Comparison of ENCODE assay signal across 7 cellular contexts in the genomic region with DNA sequence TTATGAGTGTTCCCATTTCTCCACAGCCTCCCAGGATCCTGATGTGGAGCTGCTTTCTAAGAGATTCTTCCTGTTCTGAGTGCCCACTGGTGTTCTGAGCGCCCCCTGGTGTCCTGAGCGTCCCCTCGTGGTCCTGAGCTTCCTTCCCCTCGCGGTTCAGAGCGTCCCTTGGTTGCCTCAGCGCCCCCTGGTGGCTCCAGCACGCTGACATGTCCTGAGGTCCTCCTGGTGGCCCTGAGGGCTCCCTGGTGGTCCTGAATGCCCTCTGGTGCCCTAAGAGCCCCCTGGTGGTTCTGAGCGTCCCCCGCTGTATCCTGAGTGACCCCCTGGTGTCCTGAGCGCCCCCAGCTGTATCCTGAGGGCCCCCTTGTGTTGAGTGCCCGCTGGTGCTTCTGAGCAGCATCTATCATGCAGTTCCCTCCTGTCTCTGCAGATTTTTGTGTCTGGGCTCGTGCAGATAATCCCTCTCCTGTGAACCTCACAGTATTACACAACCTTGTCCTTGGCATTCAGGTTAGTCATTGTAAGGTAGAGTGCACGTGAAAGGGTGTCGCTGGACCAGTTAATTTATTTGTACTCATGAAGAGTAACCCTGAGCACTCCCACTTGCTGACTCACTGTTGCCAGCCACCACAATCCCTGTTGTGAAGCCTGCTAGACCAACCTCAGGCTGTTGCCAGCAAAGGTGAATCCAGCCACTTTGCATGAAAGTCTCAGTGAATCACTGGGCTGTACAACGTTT.
DNase-seq lines count a peak whose midpoint lies in the region; ATAC-seq, FAIRE-seq and TF ChIP-seq lines count a peak whose summit lies in the region.
"Not testable (repeated sequence)": the region's sequence is repeated elsewhere in the genome, so short reads cannot be mapped to it uniquely, and the experiment has no call there.

No MANE protein-coding gene starts in this region.

- TF ChIP-seq CTCF in Peyer's patch (IDR thresholded peaks at IDR 0.05) (peak in 1 of 6 experiments; percentile 56), kidney (IDR thresholded peaks at IDR 0.05; ENCODE audit: borderline replicate concordance, extremely low read depth, insufficient read depth) (peak; percentile 28)

- FAIRE-seq in kidney (lab: Jason Lieb, UNC), result not testable (repeated sequence)

- intact Hi-C loops in kidney (cut with DNase I), result not testable (repeated sequence)

- peak overlapping the region in 1 of 4 donors; percentile 43 for H3K27ac ChIP-seq in Peyer's patch
- H3K27ac ChIP-seq in kidney (ENCODE audit: low read depth in 2 of 2, low read length in 2 of 2), result not testable (repeated sequence)

- H3K4me1 ChIP-seq in Peyer's patch; kidney (ENCODE audit: control insufficient read depth in 1 of 2, insufficient read depth in 1 of 2, low read depth in 1 of 2, low read length in 2 of 2): not testable (repeated sequence)

- not testable (repeated sequence) for H3K9ac ChIP-seq in kidney (ENCODE audit: low read length in 2 of 2)

- ATAC-seq in GM18498 (IDR thresholded peaks at IDR 0.05; ENCODE audit: unreplicated experiment), result peak; percentile 77
- ATAC-seq in GM19463 (IDR thresholded peaks at IDR 0.05; ENCODE audit: unreplicated experiment), result peak; percentile 55
- ATAC-seq in HG02885 (IDR thresholded peaks at IDR 0.05; ENCODE audit: poor library complexity, unreplicated experiment), result peak; percentile 77
- peak; percentile 64 for ATAC-seq in HG03565 (IDR thresholded peaks at IDR 0.05; ENCODE audit: unreplicated experiment)
- ATAC-seq in activated T-cell treated with anti-CD3 and anti-CD28 coated beads, Interleukin-2, amount 50 U/mL, for 72 hours (replicated peaks in 1 of 2), result peak; percentile 80 to 83

- H3K9me3 ChIP-seq in Peyer's patch; kidney (ENCODE audit: control insufficient read depth in 1 of 2, low read length in 2 of 2): not testable (repeated sequence)

- H3K27me3 ChIP-seq in Peyer's patch, result not testable (repeated sequence)

- H3K36me3 ChIP-seq in Peyer's patch; kidney (ENCODE audit: control insufficient read depth in 1 of 2, insufficient read depth in 2 of 2, low read length in 2 of 2): not testable (repeated sequence)

- not testable (repeated sequence) for TF ChIP-seq POLR2A in Peyer's patch (IDR thresholded peaks at IDR 0.05)

- peaks cover 12% of the 10 kb centered on the region for H3K4me1 Mint-ChIP-seq in activated T-cell treated with anti-CD3 and anti-CD28 coated beads, Interleukin-2, amount 50 U/mL, for 72 hours (ENCODE audit: low read depth)

- not testable (repeated sequence) for H3K9me3 Mint-ChIP-seq in activated T-cell treated with anti-CD3 and anti-CD28 coated beads, Interleukin-2, amount 50 U/mL, for 72 hours

- not testable (repeated sequence) for H3K36me3 Mint-ChIP-seq in activated T-cell treated with anti-CD3 and anti-CD28 coated beads, Interleukin-2, amount 50 U/mL, for 72 hours (ENCODE audit: insufficient read depth in 2 of 2)

- DNase-seq in Peyer's patch, result peak in 2 of 3 donors; percentile 20 to 79
- peak; percentile 81 for DNase-seq in activated T-cell treated with anti-CD3 and anti-CD28 coated beads, Interleukin-2, amount 50 U/mL, for 72 hours
- DNase-seq in kidney, result peak; percentile 64

- H3K4me3 Mint-ChIP-seq in activated T-cell treated with anti-CD3 and anti-CD28 coated beads, Interleukin-2, amount 50 U/mL, for 72 hours, result peak overlapping the region; percentile 57 to 61

- H3K4me3 ChIP-seq in Peyer's patch; kidney (ENCODE audit: low read length in 2 of 2): not testable (repeated sequence)

- peak overlapping the region; percentile 57 for H3K27ac Mint-ChIP-seq in activated T-cell treated with anti-CD3 and anti-CD28 coated beads, Interleukin-2, amount 50 U/mL, for 72 hours

- H3K27me3 Mint-ChIP-seq in activated T-cell treated with anti-CD3 and anti-CD28 coated beads, Interleukin-2, amount 50 U/mL, for 72 hours (ENCODE audit: low read depth), result not testable (repeated sequence)
